ENCODE assay signal across 17 cellular contexts in the genomic region with DNA sequence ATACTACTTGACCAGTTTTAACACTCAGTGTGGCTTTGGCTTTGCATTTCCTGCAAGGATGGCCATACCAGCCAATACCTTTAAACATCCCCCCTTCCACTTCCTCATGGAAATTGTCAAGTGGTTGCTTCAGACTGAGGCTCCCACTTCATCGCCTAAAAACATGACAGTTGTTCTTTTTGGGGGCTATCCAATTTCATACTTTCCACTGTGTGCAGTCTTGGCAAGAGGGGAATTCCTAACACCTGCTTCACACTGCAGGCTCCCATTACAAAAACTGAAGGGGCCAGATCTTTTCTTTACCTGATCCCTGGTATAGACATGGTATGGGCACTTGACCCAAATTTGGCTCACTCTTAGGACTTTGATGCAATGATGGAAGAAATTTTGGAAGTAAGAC. TPM values are rescaled to one million over a fixed set of nuclear protein-coding genes. Genes with fewer than 3 reads are reported as not detected.
DNase-seq lines count a peak whose midpoint lies in the region; ATAC-seq lines count a peak whose summit lies in the region.
"Had no signal": no experiment of that assay in that cellular context is flagged by ENCODE, and none has a peak within 500 bp of the region (broad histone marks: within the 10 kb centered on the region; RNA-seq: fewer than 3 reads in every experiment).

No MANE protein-coding gene starts in this region.

- no peak overlapping the region for H3K4me3 Mint-ChIP-seq in activated CD8-positive, alpha-beta memory T cell treated with anti-CD3 and anti-CD28 coated beads, Interleukin-2, amount 10 ng/mL, durations not matched to agents 7 days and 5 days
- H3K4me3 Mint-ChIP-seq: CD4-positive, alpha-beta T cell; IgD-negative memory B cell had no signal

- peaks cover 44% of the 10 kb centered on the region for H3K27me3 Mint-ChIP-seq in activated CD8-positive, alpha-beta memory T cell treated with anti-CD3 and anti-CD28 coated beads, Interleukin-2, amount 10 ng/mL, durations not matched to agents 7 days and 5 days

- CTCF ChIA-PET in activated CD8-positive, alpha-beta memory T cell treated with anti-CD3 and anti-CD28 coated beads, Interleukin-2, amount 10 ng/mL, durations not matched to agents 7 days and 5 days (lab: Charles Lee), result no interaction called here

- H3K9me3 Mint-ChIP-seq in activated CD8-positive, alpha-beta memory T cell treated with anti-CD3 and anti-CD28 coated beads, Interleukin-2, amount 10 ng/mL, durations not matched to agents 7 days and 5 days (ENCODE audit: low read depth), result no peaks in the 10 kb centered on the region
- H3K9me3 Mint-ChIP-seq: CD4-positive, alpha-beta T cell had no signal

- ATAC-seq in activated CD8-positive, alpha-beta memory T cell treated with anti-CD3 and anti-CD28 coated beads, Interleukin-2, amount 10 ng/mL, durations not matched to agents 7 days and 5 days, result no peak
- no peak for ATAC-seq in GM21576 (IDR thresholded peaks at IDR 0.05; ENCODE audit: unreplicated experiment)

- H3K4me1 Mint-ChIP-seq in activated CD8-positive, alpha-beta memory T cell treated with anti-CD3 and anti-CD28 coated beads, Interleukin-2, amount 10 ng/mL, durations not matched to agents 7 days and 5 days, result peaks cover 21% of the 10 kb centered on the region

- H3K36me3 Mint-ChIP-seq in activated CD8-positive, alpha-beta memory T cell treated with anti-CD3 and anti-CD28 coated beads, Interleukin-2, amount 10 ng/mL, durations not matched to agents 7 days and 5 days, result no peaks in the 10 kb centered on the region
- H3K36me3 Mint-ChIP-seq: IgD-negative memory B cell had no signal

- no peak overlapping the region for H3K27ac Mint-ChIP-seq in activated CD8-positive, alpha-beta memory T cell treated with anti-CD3 and anti-CD28 coated beads, Interleukin-2, amount 10 ng/mL, durations not matched to agents 7 days and 5 days
- H3K27ac Mint-ChIP-seq: CD4-positive, alpha-beta T cell; IgD-negative memory B cell had no signal

- DNase-seq in DMS 273 (lab: John Stamatoyannopoulos, UW; ENCODE audit: unreplicated experiment), result peak; percentile 74
- no peak for DNase-seq in DMS 273 treated with DMSO at 0.1 percent for 48 hours (lab: John Stamatoyannopoulos, UW)
- DNase-seq in COLO668 (lab: John Stamatoyannopoulos, UW; ENCODE audit: unreplicated experiment), result peak; percentile 2
- peak; percentile 16 for DNase-seq in NCI-H2107 (lab: John Stamatoyannopoulos, UW)
- DNase-seq in RPMI8226, result peak; percentile 3
- DNase-seq in NCI-H2227 (lab: John Stamatoyannopoulos, UW; ENCODE audit: unreplicated experiment), result no peak
- DNase-seq in activated CD8-positive, alpha-beta memory T cell treated with anti-CD3 and anti-CD28 coated beads, Interleukin-2, amount 10 ng/mL, durations not matched to agents 7 days and 5 days, result no peak
- DNase-seq: BE2C; CD4-positive, alpha-beta T cell; MV-4-11; NCI-H226; NCI-H526 treated with DMSO at 0.1 percent for 48 hours; NK-92 treated with Interleukin-12 subunit alpha and Interleukin-12 subunit beta, amount 100 ng/mL, for 24 hours; SHP77 treated with DMSO at 0.1 percent for 48 hours had no signal

RNA-seq across cellular contexts. Expression of gene TSR2, which starts 28.5 kb away (rescaled TPM):
- total RNA-seq in activated CD8-positive, alpha-beta memory T cell treated with anti-CD3 and anti-CD28 coated beads, Interleukin-2, amount 10 ng/mL, durations not matched to agents 7 days and 5 days, result 10 to 100 TPM; 30.1 to 35.7 TPM

RNA-seq across cellular contexts. Expression of gene WNK3, which starts 53.9 kb away (rescaled TPM):
- total RNA-seq in activated CD8-positive, alpha-beta memory T cell treated with anti-CD3 and anti-CD28 coated beads, Interleukin-2, amount 10 ng/mL, durations not matched to agents 7 days and 5 days, result under 1 TPM; 0.03 to 0.21 TPM
- total RNA-seq: LHCN-M2 had no signal

Comparison
In these comparisons a context has a peak if more than half of its experiments do, and no peak if none do; other contexts are left out.
1. DNase-seq: peak in DMS 273 (single experiment), COLO668 (single experiment), NCI-H2107 (single experiment) and RPMI8226 (single experiment); none in DMS 273 treated with DMSO at 0.1 percent for 48 hours (single experiment), NCI-H2227 (single experiment) and activated CD8-positive, alpha-beta memory T cell treated with anti-CD3 and anti-CD28 coated beads, Interleukin-2, amount 10 ng/mL, durations not matched to agents 7 days and 5 days (single experiment).